Comparison of ENCODE assay signal across 9 cellular contexts in genomic region chr7:155344270-155344617, GRCh38. TPM values are rescaled to one million over a fixed set of nuclear protein-coding genes. Genes with fewer than 3 reads are reported as not detected.
DNase-seq lines count a peak whose midpoint lies in the region; ATAC-seq and TF ChIP-seq lines count a peak whose summit lies in the region.
"Had no signal": no experiment of that assay in that cellular context is flagged by ENCODE, and none has a peak within 500 bp of the region (broad histone marks: within the 10 kb centered on the region; RNA-seq: fewer than 3 reads in every experiment).

No MANE protein-coding gene starts in this region.

- H3K27ac ChIP-seq in spleen (no peak overlapping the region), ascending aorta (no peak overlapping the region)
- H3K27ac ChIP-seq: dorsolateral prefrontal cortex had no signal

- H3K27me3 ChIP-seq in spleen (replicated peaks in 1 of 7) (peaks cover 0 to 42% (median 0%) of the 10 kb centered on the region in 7 donors), ascending aorta (no peaks in the 10 kb centered on the region)

- no peak for DNase-seq in T-helper 2 cell treated with Interferon-gamma antibody and Interleukin-4, amounts not matched to agents 5 μg/mL and 100 μg/mL, for 36 hours (ENCODE audit: low spot score)
- no peak for DNase-seq in T-helper 2 cell
- DNase-seq in activated B cell treated with CpG ODN at 0.5 μM for 24 hours, result no peak
- peak; percentile 76 for DNase-seq in spleen
- no peak for DNase-seq in ascending aorta (ENCODE audit: low spot score in 2 of 2)
- DNase-seq in NCI-H345 (lab: John Stamatoyannopoulos, UW), result no peak
- no peak for DNase-seq in SKM-1 treated with dmso at 0.1 percent for 144 hours (lab: John Stamatoyannopoulos, UW; ENCODE audit: unreplicated experiment)

- H3K36me3 Mint-ChIP-seq in T-helper 2 cell treated with Interferon-gamma antibody and Interleukin-4, amounts not matched to agents 5 μg/mL and 100 μg/mL, for 36 hours (ENCODE audit: low read depth), result no peaks in the 10 kb centered on the region
- no peaks in the 10 kb centered on the region for H3K36me3 Mint-ChIP-seq in activated B cell treated with CpG ODN at 0.5 μM for 24 hours (ENCODE audit: low read depth)

- TF ChIP-seq CTCF in activated B cell treated with CpG ODN at 0.5 μM for 24 hours (IDR thresholded peaks at IDR 0.05) (no peak), spleen (IDR thresholded peaks at IDR 0.05 in 8 of 11, conservative IDR thresholded peaks at IDR 0.05 in 3 of 11) (no peak), ascending aorta (IDR thresholded peaks at IDR 0.05) (no peak)

- peak overlapping the region; percentile 16 for H3K4me3 Mint-ChIP-seq in T-helper 2 cell treated with Interferon-gamma antibody and Interleukin-4, amounts not matched to agents 5 μg/mL and 100 μg/mL, for 36 hours
- H3K4me3 Mint-ChIP-seq in activated B cell treated with CpG ODN at 0.5 μM for 24 hours, result no peak overlapping the region

- peaks cover 23% of the 10 kb centered on the region for H3K27me3 Mint-ChIP-seq in T-helper 2 cell treated with Interferon-gamma antibody and Interleukin-4, amounts not matched to agents 5 μg/mL and 100 μg/mL, for 36 hours (ENCODE audit: low read depth)
- H3K27me3 Mint-ChIP-seq in activated B cell treated with CpG ODN at 0.5 μM for 24 hours, result no peaks in the 10 kb centered on the region

- TF ChIP-seq POLR2A in spleen (IDR thresholded peaks at IDR 0.05), result no peak

- H3K36me3 ChIP-seq in spleen (no peaks in the 10 kb centered on the region), ascending aorta (no peaks in the 10 kb centered on the region)

- ATAC-seq in HG02798 (IDR thresholded peaks at IDR 0.05; ENCODE audit: poor library complexity, unreplicated experiment) (peak; percentile 28), activated B cell treated with CpG ODN at 0.5 μM for 24 hours (ENCODE audit: low read depth) (peak; percentile 49)

- H3K4me3 ChIP-seq in spleen (peak overlapping the region in 4 of 8 donors; percentile 26 to 69 (median 42)), ascending aorta (no peak overlapping the region)

- intact Hi-C loops in activated B cell treated with CpG ODN at 0.5 μM for 24 hours (cut with micrococcal nuclease), result loop anchor here (1.0 kb wide), 2 partner anchors 47 to 139 kb away; partner anchors contain the start of gene INSIG1
- intact Hi-C loops in spleen (cut with DNase I; ENCODE audit: low total_unique reads), result loop anchor here (2.0 kb wide), 1 partner anchor 153 kb away; no protein-coding TSS in a partner anchor
- intact Hi-C loops in ascending aorta (cut with DNase I), result loop anchor here (2.0 kb wide), 1 partner anchor 45 kb away; no protein-coding TSS in a partner anchor

- no peak overlapping the region for H3K27ac Mint-ChIP-seq in T-helper 2 cell treated with Interferon-gamma antibody and Interleukin-4, amounts not matched to agents 5 μg/mL and 100 μg/mL, for 36 hours
- H3K27ac Mint-ChIP-seq in activated B cell treated with CpG ODN at 0.5 μM for 24 hours, result no peak overlapping the region

- WGBS in spleen, 5 donors, result 32 to 53% (median 40%) methylated on average over 13 to 16 of the region's 16 CpGs

- CTCF ChIA-PET in activated B cell treated with CpG ODN at 0.5 μM for 24 hours (lab: Charles Lee), result interaction anchor here (0.9 to 2.5 kb wide), 16 partner anchors 18 to 430 kb away, joined by 3 to 34 read pairs (median 5); no protein-coding TSS in a partner anchor

- H3K9me3 Mint-ChIP-seq in T-helper 2 cell treated with Interferon-gamma antibody and Interleukin-4, amounts not matched to agents 5 μg/mL and 100 μg/mL, for 36 hours, result no peaks in the 10 kb centered on the region
- no peaks in the 10 kb centered on the region for H3K9me3 Mint-ChIP-seq in activated B cell treated with CpG ODN at 0.5 μM for 24 hours

- H3K9me3 ChIP-seq in spleen (no peaks in the 10 kb centered on the region), ascending aorta (no peaks in the 10 kb centered on the region)

- H3K4me1 Mint-ChIP-seq in T-helper 2 cell treated with Interferon-gamma antibody and Interleukin-4, amounts not matched to agents 5 μg/mL and 100 μg/mL, for 36 hours (ENCODE audit: low read depth), result peaks cover 4% of the 10 kb centered on the region
- H3K4me1 Mint-ChIP-seq in activated B cell treated with CpG ODN at 0.5 μM for 24 hours, result peaks cover 13% of the 10 kb centered on the region

- POLR2A ChIA-PET in activated B cell treated with CpG ODN at 0.5 μM for 24 hours (lab: Charles Lee), result interaction anchor here (2.0 to 2.3 kb wide), 4 partner anchors 46 to 416 kb away, joined by 8 to 31 read pairs (median 21); partner anchors contain the start of genes INSIG1 and PAXIP1

- H3K4me1 ChIP-seq in spleen, result peaks cover 0 to 19% (median 11%) of the 10 kb centered on the region in 6 donors
- H3K4me1 ChIP-seq in ascending aorta, result peaks cover 0 to 4% of the 10 kb centered on the region in 2 donors

RNA-seq across cellular contexts. Expression of gene INSIG1, which starts 46.6 kb away (rescaled TPM):
- total RNA-seq in activated B cell treated with CpG ODN at 0.5 μM for 24 hours (76.0 and 79.6 TPM in 2 replicates), spleen (10 to 100 TPM; 26.2 to 61.8 (median 31.6) TPM), ascending aorta (18.0 TPM)
- 10 to 100 TPM; 15.8 to 20.5 (median 18.6) TPM for polyA plus RNA-seq in spleen
